ENCODE assay signal across 3 cellular contexts in the genomic region with DNA sequence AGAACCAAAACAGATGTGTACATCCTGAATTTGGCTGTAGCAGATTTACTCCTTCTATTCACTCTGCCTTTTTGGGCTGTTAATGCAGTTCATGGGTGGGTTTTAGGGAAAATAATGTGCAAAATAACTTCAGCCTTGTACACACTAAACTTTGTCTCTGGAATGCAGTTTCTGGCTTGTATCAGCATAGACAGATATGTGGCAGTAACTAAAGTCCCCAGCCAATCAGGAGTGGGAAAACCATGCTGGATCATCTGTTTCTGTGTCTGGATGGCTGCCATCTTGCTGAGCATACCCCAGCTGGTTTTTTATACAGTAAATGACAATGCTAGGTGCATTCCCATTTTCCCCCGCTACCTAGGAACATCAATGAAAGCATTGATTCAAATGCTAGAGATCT. TPM values are rescaled to one million over a fixed set of nuclear protein-coding genes. Genes with fewer than 3 reads are reported as not detected.
"Had no signal": no experiment of that assay in that cellular context is flagged by ENCODE, and none has a peak within 500 bp of the region (broad histone marks: within the 10 kb centered on the region; RNA-seq: fewer than 3 reads in every experiment).

No MANE protein-coding gene starts in this region.

RNA-seq across cellular contexts. Expression of gene ACKR4, which starts 3.5 kb away (rescaled TPM):
- total RNA-seq: HT1080, PC-9, SJCRH30 had no signal
